Comparison of ENCODE assay signal across 7 cellular contexts in the genomic region with DNA sequence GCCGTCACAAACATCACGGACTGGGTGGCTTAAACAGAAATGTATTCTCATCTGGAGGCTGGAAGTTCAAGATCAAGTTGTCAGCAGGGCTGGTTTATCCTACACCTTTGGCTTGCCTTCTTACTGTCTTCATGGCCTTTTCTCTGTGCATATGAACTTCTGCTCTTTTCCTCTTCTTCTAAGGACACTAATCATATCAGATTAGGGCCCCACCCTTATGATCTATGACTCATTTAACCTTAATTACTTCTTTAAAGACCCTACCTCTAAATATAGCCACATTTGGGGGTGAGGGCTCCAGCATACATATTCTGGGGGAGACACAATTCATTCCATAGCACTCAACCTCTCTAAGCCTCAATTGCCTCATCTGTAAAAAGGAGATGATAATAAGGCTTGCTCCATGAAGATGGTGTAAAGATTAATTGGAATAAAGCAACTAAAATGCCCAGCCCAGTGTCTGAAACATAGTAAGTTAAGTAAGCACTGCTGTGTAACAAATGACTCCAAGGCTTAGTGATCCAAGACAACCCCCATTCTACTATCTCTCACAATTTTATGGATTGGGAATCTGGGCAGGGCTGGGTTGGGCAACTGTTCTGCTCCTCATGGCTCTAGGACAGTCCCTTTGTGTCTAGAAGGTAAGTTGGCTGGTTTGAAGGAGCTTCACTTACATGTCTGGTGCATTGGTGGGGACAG.
"Had no signal": no experiment of that assay in that cellular context is flagged by ENCODE, and none has a peak within 500 bp of the region (broad histone marks: within the 10 kb centered on the region; RNA-seq: fewer than 3 reads in every experiment).

No MANE protein-coding gene starts in this region.

- H3K4me3 Mint-ChIP-seq: IgD-negative memory B cell had no signal

- FAIRE-seq: HTR-8/SVneo, K562 had no signal

- ATAC-seq: K562 had no signal

- H3K27ac ChIP-seq: HL-60 had no signal

- H3K4me3 ChIP-seq: K562 had no signal

- DNase-seq: IMR-90, KBM-7, KG1 had no signal

- H3K27me3 Mint-ChIP-seq: IgD-negative memory B cell had no signal

- H3K36me3 Mint-ChIP-seq: IgD-negative memory B cell had no signal
